ENCODE assay signal across 1 cellular context in genomic region chr10:100427374-100427773, GRCh38.
TF ChIP-seq lines count a peak whose summit lies in the region.

No MANE protein-coding gene starts in this region.

TF ChIP-seq in SK-N-SH treated with all-trans-retinoic acid at 6 μM for 48 hours, 23 proteins besides CTCF, POLR2A, EP300 and RAD21 (continued from another document):
- TF ChIP-seq CREB5 (CRISPR knock-in tag; IDR thresholded peaks at IDR 0.05; ENCODE audit: low read depth), result no peak
